In the genomic region with DNA sequence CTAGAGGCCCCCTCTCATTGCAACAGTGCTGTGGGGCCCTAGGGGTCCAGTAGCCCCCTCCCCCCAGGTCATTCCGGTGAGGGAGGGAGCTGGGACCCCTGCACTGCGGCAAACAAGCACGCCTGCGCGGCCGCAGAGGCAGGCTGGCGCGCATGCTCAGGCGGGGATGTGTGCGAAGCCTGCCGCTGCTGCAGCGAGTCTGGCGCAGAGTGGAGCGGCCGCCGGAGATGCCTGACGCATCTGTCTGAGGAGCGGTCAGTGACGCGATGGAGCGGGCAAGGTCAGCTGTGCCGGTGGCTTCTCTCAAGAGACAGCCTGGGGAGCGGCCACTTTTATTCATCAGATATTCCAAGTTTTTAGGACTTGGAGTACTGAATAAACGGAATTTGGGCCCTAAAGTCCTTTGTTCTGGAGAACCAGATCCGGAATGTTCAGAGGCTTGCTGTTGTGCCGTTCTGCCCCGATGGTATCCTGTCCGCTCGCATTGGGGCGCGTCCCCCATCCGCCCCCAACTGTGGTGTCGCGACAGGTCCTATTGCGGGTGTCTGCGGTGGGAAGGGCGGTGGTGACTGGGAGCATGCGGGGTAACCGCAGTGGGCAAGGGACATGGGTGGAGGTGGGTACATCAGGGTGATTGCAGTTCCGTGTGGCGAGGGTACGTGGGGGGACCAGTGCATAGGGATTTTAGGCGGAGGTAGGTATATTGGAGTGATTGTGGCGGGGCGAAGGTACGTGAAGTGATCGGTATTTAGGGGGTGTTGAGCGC, we compare ENCODE assay signal across 7 cellular contexts. TPM values are rescaled to one million over a fixed set of nuclear protein-coding genes. Genes with fewer than 3 reads are reported as not detected.
DNase-seq lines count a peak whose midpoint lies in the region; ATAC-seq and TF ChIP-seq lines count a peak whose summit lies in the region.

TSS of gene SNRPN (plus strand) at position 205 of the 766 bp plus-strand sequence. CDS start 19,467 bp downstream, outside the sequence.
A gene with protein sequence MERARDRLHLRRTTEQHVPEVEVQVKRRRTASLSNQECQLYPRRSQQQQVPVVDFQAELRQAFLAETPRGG (plus strand): TSS at position 205 of the 766 bp plus-strand sequence. CDS start 62 bp downstream, at position 267.

- H3K4me3 ChIP-seq in Peyer's patch = peak within 1 kb of the TSS; percentile 59 to 79 (median 65)
- H3K4me3 ChIP-seq in foreskin fibroblast (ENCODE audit: low read depth in 1 of 2, low read length in 2 of 2) = peak within 1 kb of the TSS; percentile 60 to 98

- no peaks in the 10 kb centered on the region for H3K9me3 ChIP-seq in Peyer's patch

- H3K27ac ChIP-seq in Peyer's patch = peak within 1 kb of the TSS; percentile 80 to 85 (median 82)

- TF ChIP-seq POLR2A in Peyer's patch (IDR thresholded peaks at IDR 0.05) = peak; percentile 61 to 67

- H3K9me3 Mint-ChIP-seq in neural crest cell = no peaks in the 10 kb centered on the region
- H3K9me3 Mint-ChIP-seq in stimulated activated naive CD8-positive, alpha-beta T cell treated with anti-CD3 and anti-CD28 coated beads, Interleukin-15, amount 100 ng/mL, for 72 hours = no peaks in the 10 kb centered on the region

- no peaks in the 10 kb centered on the region for H3K4me1 ChIP-seq in Peyer's patch

- peaks cover 24% of the 10 kb centered on the region for H3K4me1 Mint-ChIP-seq in neural crest cell
- no peaks in the 10 kb centered on the region for H3K4me1 Mint-ChIP-seq in stimulated activated naive CD8-positive, alpha-beta T cell treated with anti-CD3 and anti-CD28 coated beads, Interleukin-15, amount 100 ng/mL, for 72 hours

- TF ChIP-seq CTCF in Peyer's patch (IDR thresholded peaks at IDR 0.05) (no peak), foreskin fibroblast (IDR thresholded peaks at IDR 0.05; ENCODE audit: low read depth, low read length) (no peak), neural crest cell (conservative IDR thresholded peaks at IDR 0.05) (no peak)

- H3K36me3 ChIP-seq in Peyer's patch = no peaks in the 10 kb centered on the region

- ATAC-seq in GM18511 (IDR thresholded peaks at IDR 0.05; ENCODE audit: unreplicated experiment) = peak; percentile 54
- peak; percentile 55 for ATAC-seq in HG03159 (IDR thresholded peaks at IDR 0.05; ENCODE audit: unreplicated experiment)
- ATAC-seq in stimulated activated naive CD8-positive, alpha-beta T cell treated with anti-CD3 and anti-CD28 coated beads, Interleukin-15, amount 100 ng/mL, for 72 hours = peak; percentile 81

- peak; percentile 71 to 88 (median 74) for DNase-seq in Peyer's patch
- peak; percentile 86 for DNase-seq in activated effector memory CD4-positive, alpha-beta T cell treated with anti-CD3 and anti-CD28 coated beads, Interleukin-2, amount 50 U/mL, for 16 hours
- DNase-seq in foreskin fibroblast = peak; percentile 72 to 88
- peak; percentile 53 for DNase-seq in neural crest cell (ENCODE audit: low read depth, low spot score)
- peak; percentile 55 to 76 for DNase-seq in stimulated activated naive CD8-positive, alpha-beta T cell treated with anti-CD3 and anti-CD28 coated beads, Interleukin-15, amount 100 ng/mL, for 72 hours

- peak within 1 kb of the TSS; percentile 93 for H3K4me3 Mint-ChIP-seq in neural crest cell
- H3K4me3 Mint-ChIP-seq in stimulated activated naive CD8-positive, alpha-beta T cell treated with anti-CD3 and anti-CD28 coated beads, Interleukin-15, amount 100 ng/mL, for 72 hours = peak within 1 kb of the TSS; percentile 87 to 90

- no peaks in the 10 kb centered on the region for H3K27me3 ChIP-seq in Peyer's patch

- peak within 1 kb of the TSS; percentile 96 for H3K27ac Mint-ChIP-seq in neural crest cell (ENCODE audit: unreplicated experiment)
- H3K27ac Mint-ChIP-seq in stimulated activated naive CD8-positive, alpha-beta T cell treated with anti-CD3 and anti-CD28 coated beads, Interleukin-15, amount 100 ng/mL, for 72 hours = peak within 1 kb of the TSS; percentile 95 to 96

- peaks cover 2% of the 10 kb centered on the region for H3K36me3 Mint-ChIP-seq in neural crest cell (ENCODE audit: low read depth)

- no peaks in the 10 kb centered on the region for H3K27me3 Mint-ChIP-seq in neural crest cell (ENCODE audit: low read depth)
- H3K27me3 Mint-ChIP-seq in stimulated activated naive CD8-positive, alpha-beta T cell treated with anti-CD3 and anti-CD28 coated beads, Interleukin-15, amount 100 ng/mL, for 72 hours = no peaks in the 10 kb centered on the region

RNA-seq across cellular contexts. Expression of gene SNRPN, which starts in this region (rescaled TPM):
- total RNA-seq in Peyer's patch (100 to 1,000 TPM in 1 of 4 donors, 10 to 100 TPM in 3; 39.4 to 102 (median 50.8) TPM), neural crest cell (125 and 126 TPM in 2 replicates)

RNA-seq across cellular contexts. Expression of the second gene that starts in this region (rescaled TPM):
- total RNA-seq in Peyer's patch = 10 to 100 TPM in 1 of 4 donors, 1 to 10 TPM in 2, not detected in 1; 4.8 to 21.5 (median 6.6) TPM
- 12.1 and 14.0 TPM in 2 replicates for total RNA-seq in neural crest cell

Comparison
In these comparisons a context has a peak if more than half of its experiments do, and no peak if none do; other contexts are left out.
1. Peak in every context shown above with its lines: DNase-seq, ATAC-seq, H3K4me3 ChIP-seq and H3K27ac ChIP-seq.